23 cellular contexts compared by ENCODE assay signal in the genomic region with DNA sequence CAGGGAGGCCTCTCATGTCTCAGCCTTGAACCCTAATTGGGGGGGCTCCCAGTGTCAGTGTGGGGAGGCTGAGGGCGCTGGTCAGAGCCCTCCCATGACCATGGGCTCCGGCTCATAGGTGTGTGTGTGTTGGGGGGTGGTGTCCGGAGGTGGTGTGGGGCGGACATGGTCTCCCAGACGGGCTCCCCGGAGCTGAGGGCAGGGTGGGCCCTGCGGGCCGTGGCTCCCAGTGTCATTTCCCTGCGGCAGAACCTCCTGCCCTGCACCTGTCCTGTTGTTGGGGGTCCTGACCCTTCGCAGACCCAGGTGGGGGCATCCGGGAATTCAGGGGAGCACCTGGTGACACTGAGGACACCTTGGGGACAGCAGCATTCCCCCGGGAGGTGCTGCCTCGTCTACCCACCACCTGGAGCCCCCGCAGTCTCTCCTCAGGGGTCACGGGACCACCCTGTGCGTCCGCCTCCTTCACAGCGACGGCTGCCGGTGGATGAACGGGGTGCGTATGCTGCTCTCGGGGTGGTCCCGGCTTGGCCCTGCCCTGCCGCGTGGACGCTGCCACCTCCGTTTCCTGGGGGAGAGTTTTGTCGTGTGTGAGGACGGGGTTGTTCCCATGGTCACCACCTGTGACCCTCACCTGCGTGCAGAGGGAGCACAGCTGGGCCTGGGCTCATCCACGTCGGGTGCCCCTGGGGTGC. TPM values are rescaled to one million over a fixed set of nuclear protein-coding genes. Genes with fewer than 3 reads are reported as not detected.
DNase-seq lines count a peak whose midpoint lies in the region; ATAC-seq and TF ChIP-seq lines count a peak whose summit lies in the region.
"Had no signal": no experiment of that assay in that cellular context is flagged by ENCODE, and none has a peak within 500 bp of the region (broad histone marks: within the 10 kb centered on the region; RNA-seq: fewer than 3 reads in every experiment).

No MANE protein-coding gene starts in this region.

- H3K9me3 ChIP-seq in right atrium auricular region, result no peaks in the 10 kb centered on the region
- H3K9me3 ChIP-seq in aorta (ENCODE audit: control insufficient read depth, low read length), result no peaks in the 10 kb centered on the region
- H3K9me3 ChIP-seq: SK-N-SH had no signal

- WGBS in aorta, 2 donors, result 96% methylated on average over 33 of the region's 33 CpGs

- H3K27me3 ChIP-seq in right atrium auricular region, result no peaks in the 10 kb centered on the region
- no peaks in the 10 kb centered on the region for H3K27me3 ChIP-seq in aorta (ENCODE audit: control insufficient read depth in 1 of 2, insufficient read depth in 2 of 2, low read length in 1 of 2)

- H3K36me3 ChIP-seq in right atrium auricular region, result peaks cover 16% of the 10 kb centered on the region
- H3K36me3 ChIP-seq in aorta (ENCODE audit: control insufficient read depth in 1 of 2, insufficient read depth in 2 of 2, low read length in 1 of 2), result no peaks in the 10 kb centered on the region

- H3K4me1 ChIP-seq in right atrium auricular region, result peaks cover 0 to 14% of the 10 kb centered on the region in 2 donors
- H3K4me1 ChIP-seq in aorta (ENCODE audit: control insufficient read depth in 1 of 2, insufficient read depth in 2 of 2, low read length in 2 of 2), result no peaks in the 10 kb centered on the region
- H3K4me1 ChIP-seq: Caco-2 had no signal

- TF ChIP-seq CTCF in right atrium auricular region (IDR thresholded peaks at IDR 0.05) (no peak), omental fat pad (IDR thresholded peaks at IDR 0.05) (no peak)

- H3K27ac ChIP-seq in right atrium auricular region (no peak overlapping the region), aorta (ENCODE audit: low read depth in 1 of 2, low read length in 2 of 2) (no peak overlapping the region)
- H3K27ac ChIP-seq: BLaER1 treated with 17β-estradiol and CSF1 and Interleukin-3, amounts not matched to agents 10 nM and 100 nM; GM23248 had no signal

- no peak for ATAC-seq in Right ventricle myocardium inferior
- ATAC-seq in left ventricle myocardium superior, result no peak
- no peak for ATAC-seq in omental fat pad (ENCODE audit: low FRiP score)
- ATAC-seq in aorta (ENCODE audit: low FRiP score), result no peak

- H3K4me3 ChIP-seq in right atrium auricular region, result no peak overlapping the region
- no peak overlapping the region for H3K4me3 ChIP-seq in aorta (ENCODE audit: low read length in 2 of 2)
- H3K4me3 ChIP-seq: BLaER1 treated with 17β-estradiol and CSF1 and Interleukin-3, amounts not matched to agents 10 nM and 100 nM; GM23248 had no signal

- DNase-seq in Right ventricle myocardium inferior (ENCODE audit: missing footprints), result peak; percentile 55
- no peak for DNase-seq in right atrium auricular region (ENCODE audit: low spot score)
- peak; percentile 28 for DNase-seq in left ventricle myocardium superior
- DNase-seq in omental fat pad (ENCODE audit: low spot score), result peak; percentile 5
- peak; percentile 38 to 61 for DNase-seq in aorta
- no peak for DNase-seq in stimulated activated CD4-positive, alpha-beta T cell treated with anti-CD3 and anti-CD28 coated beads, Interleukin-4, amount 100 ng/mL, for 1 hour
- no peak for DNase-seq in NCI-H2081 (lab: John Stamatoyannopoulos, UW)
- no peak for DNase-seq in OCI-M1 (lab: John Stamatoyannopoulos, UW)
- DNase-seq: 8988T; Caco-2; CD4-positive, alpha-beta memory T cell; DMS 273 treated with DMSO at 0.1 percent for 48 hours; DMS79 treated with DMSO at 0.1 percent for 48 hours; GM23248; HCEC 1CT; Karpas-422; NCI-H1694; NCI-H2081 treated with DMSO at 0.1 percent for 48 hours; NCI-H446; NCI-H526; SIG-M5; SK-N-SH had no signal

- intact Hi-C loops in Right ventricle myocardium inferior (cut with DNase I), result no loop called here
- intact Hi-C loops in left ventricle myocardium superior (cut with micrococcal nuclease), result no loop called here
- intact Hi-C loops in aorta (cut with DNase I), result no loop called here

RNA-seq across cellular contexts. Expression of gene GTPBP6, which starts 14.5 kb away (rescaled TPM):
- 51.4 TPM for total RNA-seq in Right ventricle myocardium inferior
- total RNA-seq in right atrium auricular region, result 10 to 100 TPM; 44.6 to 52.1 TPM
- total RNA-seq in left ventricle myocardium superior, result 51.9 TPM
- total RNA-seq in omental fat pad, result 10 to 100 TPM; 25.7 to 35.3 (median 34.0) TPM
- 10 to 100 TPM; 34.7 to 44.7 TPM for total RNA-seq in aorta
- 10 to 100 TPM; 38.8 to 62.6 TPM for polyA plus RNA-seq in aorta

RNA-seq across cellular contexts. Expression of gene PLCXD1, which starts 51.9 kb away (rescaled TPM):
- total RNA-seq in Right ventricle myocardium inferior, result 6.1 TPM
- total RNA-seq in right atrium auricular region, result 1 to 10 TPM; 2.2 to 3.0 TPM
- total RNA-seq in left ventricle myocardium superior, result 6.8 TPM
- total RNA-seq in omental fat pad, result 10 to 100 TPM; 12.8 to 32.3 (median 21.9) TPM
- 1 to 10 TPM; 3.7 to 9.7 TPM for total RNA-seq in aorta
- polyA plus RNA-seq in aorta, result 10 to 100 TPM in 1 of 2 donors, 1 to 10 TPM in 1; 1.3 to 16.3 TPM

RNA-seq across cellular contexts. Expression of gene PPP2R3B, which starts 53.6 kb away (rescaled TPM):
- total RNA-seq in Right ventricle myocardium inferior, result 164 TPM
- total RNA-seq in right atrium auricular region, result 10 to 100 TPM; 58.6 to 70.1 TPM
- total RNA-seq in left ventricle myocardium superior, result 194 TPM
- 10 to 100 TPM in 1 of 4 donors, 1 to 10 TPM in 3; 4.5 to 12.0 (median 5.7) TPM for total RNA-seq in omental fat pad
- 10 to 100 TPM in 1 of 2 donors, 1 to 10 TPM in 1; 7.8 to 19.1 TPM for total RNA-seq in aorta
- polyA plus RNA-seq in aorta, result 10 to 100 TPM in 1 of 2 donors, 1 to 10 TPM in 1; 3.1 to 41.8 TPM

Comparison
In these comparisons a context has a peak if more than half of its experiments do, and no peak if none do; other contexts are left out.
1. DNase-seq: peak in Right ventricle myocardium inferior (single experiment), left ventricle myocardium superior (single experiment), omental fat pad (single experiment) and aorta (2 of 2); none in right atrium auricular region (single experiment), stimulated activated CD4-positive, alpha-beta T cell treated with anti-CD3 and anti-CD28 coated beads, Interleukin-4, amount 100 ng/mL, for 1 hour (single experiment), NCI-H2081 (0 of 2) and OCI-M1 (single experiment).